Comparison of ENCODE assay signal across 8 cellular contexts in genomic region chr5:95727764-95728191, GRCh38. TPM values are rescaled to one million over a fixed set of nuclear protein-coding genes. Genes with fewer than 3 reads are reported as not detected.
DNase-seq lines count a peak whose midpoint lies in the region; ATAC-seq and TF ChIP-seq lines count a peak whose summit lies in the region.
"Had no signal": no experiment of that assay in that cellular context is flagged by ENCODE, and none has a peak within 500 bp of the region (broad histone marks: within the 10 kb centered on the region; RNA-seq: fewer than 3 reads in every experiment).

No MANE protein-coding gene starts in this region.

- H3K27ac ChIP-seq in SK-N-SH (ENCODE audit: low read depth in 2 of 2, low read length in 1 of 2) (peak overlapping the region in 1 of 2 experiments; percentile 88; a peak in 2 of 4 replicates), gastrocnemius medialis (peak overlapping the region; percentile 91 to 96 (median 94))

- H3K27me3 ChIP-seq in SK-N-SH (ENCODE audit: insufficient read depth), result no peaks in the 10 kb centered on the region
- H3K27me3 ChIP-seq in gastrocnemius medialis, result no peaks in the 10 kb centered on the region

- no peak overlapping the region for H3K4me2 ChIP-seq in SK-N-SH

- CTCF ChIA-PET in SK-N-SH (lab: Yijun Ruan, JAX), result interaction anchor here (3.9 kb wide), 1 partner anchor 64 kb away, joined by 13 read pairs; no protein-coding TSS in a partner anchor

- in situ Hi-C loops in gastrocnemius medialis (cut with MboI; ENCODE audit: low sequenced_read_pairs in 4 of 4), result loop anchor here (5.0 to 10.0 kb wide), 3 partner anchors 53 to 63 kb away; no protein-coding TSS in a partner anchor
- in situ Hi-C loops in ACHN (cut with HindIII; ENCODE audit: low pct_ligation_motif_present, low pct_unique_long_range_greater_than_20kb, low sequenced_read_pairs), result no loop called here

- H3K36me3 ChIP-seq in SK-N-SH (replicated peaks in 1 of 2; ENCODE audit: control insufficient read depth in 1 of 2, insufficient read depth in 2 of 2, low read length in 1 of 2) (no peaks in the 10 kb centered on the region), gastrocnemius medialis (no peaks in the 10 kb centered on the region)

- H3K9ac ChIP-seq in SK-N-SH, result no peak overlapping the region

- WGBS in SK-N-SH (ENCODE audit: low lambda C conversion rate), result 75% methylated on average over 2 of the region's 2 CpGs

- peak in 1 of 2 experiments; percentile 61; a peak in 2 of 4 replicates for TF ChIP-seq EP300 in SK-N-SH (IDR thresholded peaks at IDR 0.05; ENCODE audit: borderline replicate concordance in 1 of 2, low read depth in 1 of 2, low read length in 1 of 2)

- H2AFZ ChIP-seq in SK-N-SH (ENCODE audit: low read depth), result no peak overlapping the region

- no peak for TF ChIP-seq RAD21 in SK-N-SH (IDR thresholded peaks at IDR 0.05; ENCODE audit: low read length)

- POLR2A ChIA-PET in SK-N-SH (lab: Yijun Ruan, JAX), result no interaction called here

- peaks cover 6% of the 10 kb centered on the region for H3F3A ChIP-seq in SK-N-SH (replicated peaks; ENCODE audit: insufficient read depth)

- TF ChIP-seq CTCF in SK-N-SH (IDR thresholded peaks at IDR 0.05), result no peak
- no peak for TF ChIP-seq CTCF in gastrocnemius medialis (IDR thresholded peaks at IDR 0.05 in 4 of 5, conservative IDR thresholded peaks at IDR 0.05 in 1 of 5)
- no peak for TF ChIP-seq CTCF in omental fat pad (IDR thresholded peaks at IDR 0.05)

- H3K4me1 ChIP-seq in SK-N-SH (ENCODE audit: control insufficient read depth in 1 of 2, insufficient read depth in 2 of 2, low read depth in 1 of 2, low read length in 1 of 2) (peaks cover 31 to 40% of the 10 kb centered on the region in 2 experiments; a peak in 3 of 4 replicates), gastrocnemius medialis (peaks cover 12 to 26% of the 10 kb centered on the region in 2 donors)

- no peaks in the 10 kb centered on the region for H3K9me2 ChIP-seq in SK-N-SH

- ATAC-seq in GM19438 (IDR thresholded peaks at IDR 0.05; ENCODE audit: low read depth, unreplicated experiment) (peak; percentile 31), HG03457 (IDR thresholded peaks at IDR 0.05; ENCODE audit: unreplicated experiment) (peak; percentile 36), gastrocnemius medialis (no peak), omental fat pad (ENCODE audit: low FRiP score) (no peak)

- H3K79me2 ChIP-seq in SK-N-SH (ENCODE audit: insufficient read depth), result peaks cover 14% of the 10 kb centered on the region

- H3K9me3 ChIP-seq in SK-N-SH, result no peaks in the 10 kb centered on the region
- H3K9me3 ChIP-seq in gastrocnemius medialis, result no peaks in the 10 kb centered on the region

- intact Hi-C loops in gastrocnemius medialis (cut with DNase I; ENCODE audit: low total_unique reads), result loop anchor here (5.0 kb wide), 1 partner anchor 610 kb away; no protein-coding TSS in a partner anchor

- DNase-seq in SK-N-SH, result peak; percentile 31
- DNase-seq in gastrocnemius medialis, result no peak
- DNase-seq in superior temporal gyrus (ENCODE audit: extremely low spot score), result no peak
- no peak for DNase-seq in ACHN
- no peak for DNase-seq in omental fat pad (ENCODE audit: low spot score)
- DNase-seq: cerebellar nuclear complex had no signal

- no peaks in the 10 kb centered on the region for H4K20me1 ChIP-seq in SK-N-SH (ENCODE audit: insufficient read depth)

- TF ChIP-seq POLR2A in gastrocnemius medialis (IDR thresholded peaks at IDR 0.05), result no peak

- H3K4me3 ChIP-seq in SK-N-SH (ENCODE audit: low read depth in 2 of 2, low read length in 1 of 2) (no peak overlapping the region), gastrocnemius medialis (no peak overlapping the region)

TF ChIP-seq in SK-N-SH, 30 proteins besides CTCF, POLR2A, EP300 and RAD21 (continues in another document):
- TF ChIP-seq GABPA (IDR thresholded peaks at IDR 0.05; ENCODE audit: low read depth) (no peak), ELF1 (IDR thresholded peaks at IDR 0.05) (no peak), CHD2 (IDR thresholded peaks at IDR 0.05; ENCODE audit: low read length, partially characterized antibody) (peak; percentile 31), FOXM1 (IDR thresholded peaks at IDR 0.05; ENCODE audit: low read depth) (no peak), POLR2AphosphoS5 (IDR thresholded peaks at IDR 0.05; ENCODE audit: low read depth, low read length) (no peak), TEAD4 (IDR thresholded peaks at IDR 0.05; ENCODE audit: borderline replicate concordance, insufficient read depth) (no peak), RXRA (IDR thresholded peaks at IDR 0.05; ENCODE audit: borderline replicate concordance, low read depth) (no peak), FOSL2 (IDR thresholded peaks at IDR 0.05; ENCODE audit: borderline replicate concordance, low read depth) (no peak), TAF1 (IDR thresholded peaks at IDR 0.05; ENCODE audit: borderline replicate concordance, low read depth, low read length) (no peak), NFIC (IDR thresholded peaks at IDR 0.05; ENCODE audit: borderline replicate concordance) (no peak; the same call in 1 of the 2 replicates), TCF12 (IDR thresholded peaks at IDR 0.05) (peak; percentile 64), PBX3 (IDR thresholded peaks at IDR 0.05) (peak; percentile 39; the same call in 1 of the 2 replicates), ZBTB33 (IDR thresholded peaks at IDR 0.05; ENCODE audit: borderline replicate concordance, low read depth) (no peak), YY1 (IDR thresholded peaks at IDR 0.05; ENCODE audit: low read depth) (no peak), MEF2A (IDR thresholded peaks at IDR 0.05; ENCODE audit: borderline replicate concordance, low read depth) (no peak), MAX (IDR thresholded peaks at IDR 0.05; ENCODE audit: low read depth) (no peak), IRF3 (IDR thresholded peaks at IDR 0.05; ENCODE audit: low read depth, low read length) (no peak), USF1 (IDR thresholded peaks at IDR 0.05; ENCODE audit: borderline replicate concordance, low read depth) (no peak), GATA2 (CRISPR knock-in tag; IDR thresholded peaks at IDR 0.05) (peak; percentile 26; the same call in 1 of the 2 replicates)

RNA-seq across cellular contexts. Expression of gene RHOBTB3, which starts 3.4 kb away (rescaled TPM):
- 59.3 and 73.6 TPM in 2 replicates for polyA plus RNA-seq in SK-N-SH (2012; rRNA removed)
- polyA plus RNA-seq in SK-N-SH (2012; cell fraction: cytosol; rRNA removed), result 50.7 and 65.7 TPM in 2 replicates
- 47.4 and 71.1 TPM in 2 replicates for polyA plus RNA-seq in SK-N-SH (2012; cell fraction: nucleus; rRNA removed)
- total RNA-seq in gastrocnemius medialis (100 to 1,000 TPM in 1 of 4 donors, 10 to 100 TPM in 3; 40.1 to 134 (median 86.9) TPM), omental fat pad (100 to 1,000 TPM; 109 to 245 (median 183) TPM)

RNA-seq across cellular contexts. Expression of gene SPATA9, which starts 45.0 kb away (rescaled TPM):
- polyA plus RNA-seq in SK-N-SH (2012; rRNA removed), result 0.07 and 0.13 TPM in 2 replicates
- polyA plus RNA-seq in SK-N-SH (2012; cell fraction: cytosol; rRNA removed), result 0.14 and 0.21 TPM in 2 replicates
- polyA plus RNA-seq in SK-N-SH (2012; cell fraction: nucleus; rRNA removed), result 0.23 and 0.63 TPM in 2 replicates
- total RNA-seq in gastrocnemius medialis (under 1 TPM in 1 of 4 donors, not detected in 3; 0.76 TPM), omental fat pad (1 to 10 TPM in 2 of 4 donors, under 1 TPM in 2; 0.84 to 2.4 (median 1.4) TPM)

Comparison
In these comparisons a context has a peak if more than half of its experiments do, and no peak if none do; other contexts are left out.
1. ATAC-seq: peak in GM19438 (single experiment) and HG03457 (single experiment); none in gastrocnemius medialis (0 of 2) and omental fat pad (single experiment).